29 cellular contexts compared by ENCODE assay signal in the genomic region with DNA sequence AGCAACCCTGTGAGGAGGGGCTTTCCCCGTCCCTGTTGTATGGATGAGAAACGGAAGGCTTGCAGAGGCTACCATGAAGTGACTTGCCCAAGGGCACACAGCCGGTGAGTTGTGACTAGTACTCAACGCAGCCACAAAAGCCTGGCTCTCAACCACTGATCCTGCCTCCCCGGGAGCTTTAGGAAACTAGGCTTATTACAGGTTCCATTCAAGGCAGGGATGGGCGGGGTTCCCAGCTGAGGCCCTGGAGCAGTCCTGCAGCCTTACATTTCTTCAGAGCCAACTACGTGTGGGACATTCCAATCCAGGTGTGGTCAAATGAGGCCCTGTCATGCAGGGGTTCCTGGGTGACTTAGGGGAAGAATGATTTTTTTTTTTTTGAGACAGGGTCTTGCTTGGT. TPM values are rescaled to one million over a fixed set of nuclear protein-coding genes. Genes with fewer than 3 reads are reported as not detected.
DNase-seq lines count a peak whose midpoint lies in the region; ATAC-seq and TF ChIP-seq lines count a peak whose summit lies in the region.
"Had no signal": no experiment of that assay in that cellular context is flagged by ENCODE, and none has a peak within 500 bp of the region (broad histone marks: within the 10 kb centered on the region; RNA-seq: fewer than 3 reads in every experiment).

No MANE protein-coding gene starts in this region.

- H3F3A ChIP-seq in OCI-LY1 (ENCODE audit: insufficient read depth, low read length), result no peaks in the 10 kb centered on the region

- no peak overlapping the region for H3K23ac ChIP-seq in trophoblast cell (ENCODE audit: low read length)

- H2BK5ac ChIP-seq in trophoblast cell (ENCODE audit: low read depth, low read length, poor library complexity), result no peak overlapping the region

- H3K36me3 ChIP-seq in OCI-LY1 (ENCODE audit: insufficient read depth, low read length) (no peaks in the 10 kb centered on the region), trophoblast cell (ENCODE audit: control insufficient read depth in 1 of 2, insufficient read depth in 2 of 2, low read length in 2 of 2) (no peaks in the 10 kb centered on the region)
- H3K36me3 ChIP-seq: MG63 had no signal

- no peak overlapping the region for H4K12ac ChIP-seq in trophoblast cell (ENCODE audit: low read depth, low read length)

- no peaks in the 10 kb centered on the region for H3K9me2 ChIP-seq in OCI-LY1 (ENCODE audit: low read depth, low read length)

- peaks cover 3% of the 10 kb centered on the region for H3K79me1 ChIP-seq in trophoblast cell (ENCODE audit: low read length)

- H3K4me1 ChIP-seq in OCI-LY1 (ENCODE audit: insufficient read depth, low read length, severe bottlenecking), result peaks cover 60% of the 10 kb centered on the region
- peaks cover 3 to 4% of the 10 kb centered on the region in 2 experiments for H3K4me1 ChIP-seq in trophoblast cell (ENCODE audit: control insufficient read depth in 1 of 2, insufficient read depth in 2 of 2, low read length in 2 of 2)

- no peak overlapping the region for H2BK120ac ChIP-seq in trophoblast cell (ENCODE audit: insufficient read depth, low read length, poor library complexity)

- H4K91ac ChIP-seq in trophoblast cell (ENCODE audit: low read depth, low read length), result no peak overlapping the region

- ATAC-seq in stimulated activated naive B cell treated with anti-CD40 and anti-IgM and Interleukin-4, amounts not matched to agents 10 μg/mL and 1 μg/mL and 100 μg/mL, for 72 hours (replicated peaks), result no peak
- ATAC-seq in HG03095 (IDR thresholded peaks at IDR 0.05; ENCODE audit: unreplicated experiment), result no peak
- ATAC-seq: activated CD4-positive, alpha-beta T cell treated with anti-CD3 and anti-CD28 coated beads for 36 hours; activated CD8-positive, alpha-beta T cell treated with anti-CD3 and anti-CD28 coated beads, Interleukin-2, amount 10 ng/mL, durations not matched to agents 7 days and 5 days; naive thymus-derived CD8-positive, alpha-beta T cell had no signal

- no peak overlapping the region for H3K14ac ChIP-seq in trophoblast cell (ENCODE audit: low read length)

- no peak overlapping the region for H3K18ac ChIP-seq in trophoblast cell (ENCODE audit: low read length)

- peaks cover 12 to 21% of the 10 kb centered on the region in 2 donors for H3K4me1 Mint-ChIP-seq in stimulated activated naive B cell treated with anti-CD40 and anti-IgM and Interleukin-4, amounts not matched to agents 10 μg/mL and 1 μg/mL and 100 μg/mL, for 72 hours
- H3K4me1 Mint-ChIP-seq in endothelial cell (ENCODE audit: unreplicated experiment), result no peaks in the 10 kb centered on the region

- H2BK12ac ChIP-seq in trophoblast cell (ENCODE audit: low read length), result no peak overlapping the region

- no peaks in the 10 kb centered on the region for H3K27me3 ChIP-seq in OCI-LY1 (ENCODE audit: insufficient read depth, low read length)
- no peaks in the 10 kb centered on the region for H3K27me3 ChIP-seq in trophoblast cell (ENCODE audit: insufficient read depth, low read length)
- H3K27me3 ChIP-seq: MG63 had no signal

- no CpG with 5 or more reads among the region's 7 CpGs for WGBS in trophoblast cell (ENCODE audit: extremely low coverage, insufficient coverage, insufficient read length)

- H3K9ac ChIP-seq in OCI-LY1 (ENCODE audit: low read length) (peak overlapping the region; percentile 23; the same call in 1 of the 2 replicates), trophoblast cell (ENCODE audit: low read length) (no peak overlapping the region)

- H4K20me1 ChIP-seq in OCI-LY1 (ENCODE audit: insufficient read depth, low read length), result no peaks in the 10 kb centered on the region

- TF ChIP-seq CTCF in OCI-LY1 (IDR thresholded peaks at IDR 0.05; ENCODE audit: low read length) (no peak), endothelial cell (IDR thresholded peaks at IDR 0.05; ENCODE audit: unreplicated experiment) (no peak)

- peak; percentile 95 for DNase-seq in ELF-1 (ENCODE audit: low read depth, low spot score)
- peak; percentile 8 for DNase-seq in epithelial cell of prostate (ENCODE audit: low read depth, low spot score)
- peak; percentile 58 to 68 for DNase-seq in trophoblast cell
- no peak for DNase-seq in stimulated activated naive B cell treated with anti-CD40 and anti-IgM and Interleukin-4, amounts not matched to agents 10 μg/mL and 1 μg/mL and 100 μg/mL, for 72 hours
- no peak for DNase-seq in NCI-H82 (lab: John Stamatoyannopoulos, UW)
- no peak for DNase-seq in endothelial cell (ENCODE audit: low spot score)
- DNase-seq: activated CD4-positive, alpha-beta T cell treated with anti-CD3 and anti-CD28 coated beads for 36 hours; activated CD8-positive, alpha-beta T cell treated with anti-CD3 and anti-CD28 coated beads, Interleukin-2, amount 10 ng/mL, durations not matched to agents 7 days and 5 days; amygdala; CD4-positive, alpha-beta T cell; DND-41; GOT3; head of caudate nucleus; KBM-7; MG63; naive thymus-derived CD8-positive, alpha-beta T cell; NCI-H1105; NCI-H187; NCI-H2171; NCI-H510A; NK-92 treated with Interleukin-12 subunit alpha and Interleukin-12 subunit beta, amount 100 ng/mL, for 24 hours; nucleus accumbens; SHP77; stimulated activated CD4-positive, alpha-beta T cell treated with anti-CD3 and anti-CD28 coated beads, Interleukin-4, amount 100 ng/mL, for 4 hours; T-helper 9 cell had no signal

- no peak overlapping the region for H3K4ac ChIP-seq in trophoblast cell (ENCODE audit: low read depth, low read length)

- no peak overlapping the region for H3K27ac Mint-ChIP-seq in stimulated activated naive B cell treated with anti-CD40 and anti-IgM and Interleukin-4, amounts not matched to agents 10 μg/mL and 1 μg/mL and 100 μg/mL, for 72 hours
- H3K27ac Mint-ChIP-seq in endothelial cell (ENCODE audit: unreplicated experiment), result no peak overlapping the region
- H3K27ac Mint-ChIP-seq: activated CD4-positive, alpha-beta T cell treated with anti-CD3 and anti-CD28 coated beads for 36 hours; activated CD8-positive, alpha-beta T cell treated with anti-CD3 and anti-CD28 coated beads, Interleukin-2, amount 10 ng/mL, durations not matched to agents 7 days and 5 days; activated T-helper 2 cell treated with anti-CD3 and anti-CD28 coated beads, Interferon-gamma antibody, Interleukin-2, Interleukin-4, amounts not matched to agents 10 μg/mL and 5 μg/mL and 100 μg/mL, durations not matched to agents 14 hours and 24 hours and 36 hours; CD4-positive, alpha-beta T cell had no signal

- H2AK5ac ChIP-seq in trophoblast cell (ENCODE audit: low read length), result no peak overlapping the region

- H3K27me3 Mint-ChIP-seq in stimulated activated naive B cell treated with anti-CD40 and anti-IgM and Interleukin-4, amounts not matched to agents 10 μg/mL and 1 μg/mL and 100 μg/mL, for 72 hours, result no peaks in the 10 kb centered on the region
- H3K27me3 Mint-ChIP-seq in endothelial cell (ENCODE audit: unreplicated experiment), result peaks cover 2% of the 10 kb centered on the region
- H3K27me3 Mint-ChIP-seq: activated CD4-positive, alpha-beta T cell treated with anti-CD3 and anti-CD28 coated beads for 36 hours; activated naive CD4-positive, alpha-beta T cell treated with anti-CD3 and anti-CD28 coated beads, Interleukin-2, amount 50 U/mL, for 24 hours; CD4-positive, alpha-beta T cell had no signal

- no peak overlapping the region for H3K4me3 Mint-ChIP-seq in stimulated activated naive B cell treated with anti-CD40 and anti-IgM and Interleukin-4, amounts not matched to agents 10 μg/mL and 1 μg/mL and 100 μg/mL, for 72 hours
- no peak overlapping the region for H3K4me3 Mint-ChIP-seq in endothelial cell (ENCODE audit: unreplicated experiment)
- H3K4me3 Mint-ChIP-seq: activated CD4-positive, alpha-beta T cell treated with anti-CD3 and anti-CD28 coated beads for 36 hours; activated CD8-positive, alpha-beta T cell treated with anti-CD3 and anti-CD28 coated beads, Interleukin-2, amount 10 ng/mL, durations not matched to agents 7 days and 5 days; activated naive CD4-positive, alpha-beta T cell treated with anti-CD3 and anti-CD28 coated beads, Interleukin-2, amount 50 U/mL, for 24 hours; CD4-positive, alpha-beta T cell; naive thymus-derived CD8-positive, alpha-beta T cell had no signal

- H3K79me2 ChIP-seq in OCI-LY1 (ENCODE audit: insufficient read depth, low read length) (no peaks in the 10 kb centered on the region), trophoblast cell (ENCODE audit: control insufficient read depth, insufficient read depth, low read length, poor library complexity) (no peaks in the 10 kb centered on the region)

- H3K36me3 Mint-ChIP-seq in stimulated activated naive B cell treated with anti-CD40 and anti-IgM and Interleukin-4, amounts not matched to agents 10 μg/mL and 1 μg/mL and 100 μg/mL, for 72 hours, result no peaks in the 10 kb centered on the region
- H3K36me3 Mint-ChIP-seq in endothelial cell (ENCODE audit: low read depth, unreplicated experiment), result no peaks in the 10 kb centered on the region
- H3K36me3 Mint-ChIP-seq: activated naive CD4-positive, alpha-beta T cell treated with anti-CD3 and anti-CD28 coated beads, Interleukin-2, amount 50 U/mL, for 24 hours; naive thymus-derived CD8-positive, alpha-beta T cell had no signal

- peak overlapping the region; percentile 63; the same call in 1 of the 2 replicates for H3K4me2 ChIP-seq in OCI-LY1 (ENCODE audit: low read length)
- H3K4me2 ChIP-seq in trophoblast cell (ENCODE audit: low read length), result no peak overlapping the region

- no peaks in the 10 kb centered on the region for H3K9me3 Mint-ChIP-seq in stimulated activated naive B cell treated with anti-CD40 and anti-IgM and Interleukin-4, amounts not matched to agents 10 μg/mL and 1 μg/mL and 100 μg/mL, for 72 hours
- no peaks in the 10 kb centered on the region for H3K9me3 Mint-ChIP-seq in endothelial cell (ENCODE audit: unreplicated experiment)
- H3K9me3 Mint-ChIP-seq: activated naive CD4-positive, alpha-beta T cell treated with anti-CD3 and anti-CD28 coated beads, Interleukin-2, amount 50 U/mL, for 24 hours; activated T-helper 2 cell treated with anti-CD3 and anti-CD28 coated beads, Interferon-gamma antibody, Interleukin-2, Interleukin-4, amounts not matched to agents 10 μg/mL and 5 μg/mL and 100 μg/mL, durations not matched to agents 14 hours and 24 hours and 36 hours; CD4-positive, alpha-beta T cell had no signal

- no peaks in the 10 kb centered on the region for H3K9me3 ChIP-seq in OCI-LY1 (ENCODE audit: low read length)
- no peaks in the 10 kb centered on the region for H3K9me3 ChIP-seq in trophoblast cell (ENCODE audit: insufficient read depth, low read depth, low read length)
- H3K9me3 ChIP-seq: MG63 had no signal

- H4K8ac ChIP-seq in trophoblast cell (ENCODE audit: low read depth, low read length), result no peak overlapping the region

- peak overlapping the region; percentile 93 for H3K27ac ChIP-seq in OCI-LY1 (ENCODE audit: low read depth, low read length, poor library complexity, severe bottlenecking)
- H3K27ac ChIP-seq in epithelial cell of prostate, result peak overlapping the region; percentile 27
- H3K27ac ChIP-seq in trophoblast cell (ENCODE audit: low read depth, low read length), result no peak overlapping the region

- H3K4me3 ChIP-seq in OCI-LY1 (ENCODE audit: low read depth, low read length, poor library complexity, severe bottlenecking) (no peak overlapping the region), trophoblast cell (ENCODE audit: low read depth, low read length) (no peak overlapping the region)
- H3K4me3 ChIP-seq: MG63 had no signal

- no peak overlapping the region for H2AFZ ChIP-seq in OCI-LY1 (ENCODE audit: low read length)
- H2AFZ ChIP-seq in trophoblast cell (ENCODE audit: insufficient read depth, low read length, poor library complexity), result no peak overlapping the region

RNA-seq across cellular contexts. Expression of gene MEX3C, which starts 59.6 kb away (rescaled TPM):
- 65.5 and 72.3 TPM in 2 replicates for polyA plus RNA-seq in trophoblast cell (2013)
- total RNA-seq in endothelial cell (ENCODE audit: unreplicated experiment), result 54.1 TPM

Comparison
In these comparisons a context has a peak if more than half of its experiments do, and no peak if none do; other contexts are left out.
1. DNase-seq: peak in ELF-1 (single experiment), epithelial cell of prostate (single experiment) and trophoblast cell (2 of 2); none in stimulated activated naive B cell treated with anti-CD40 and anti-IgM and Interleukin-4, amounts not matched to agents 10 μg/mL and 1 μg/mL and 100 μg/mL, for 72 hours (single experiment), NCI-H82 (single experiment) and endothelial cell (single experiment).